Comparison of ENCODE assay signal across 8 cellular contexts in genomic region chr1:42944207-42944928, GRCh38. TPM values are rescaled to one million over a fixed set of nuclear protein-coding genes. Genes with fewer than 3 reads are reported as not detected.
DNase-seq lines count a peak whose midpoint lies in the region; ATAC-seq and TF ChIP-seq lines count a peak whose summit lies in the region.

No MANE protein-coding gene starts in this region.

- in situ Hi-C loops in GM13977 (cut with MboI; ENCODE audit: low pct_unique_long_range_greater_than_20kb, low sequenced_read_pairs, unreplicated experiment) = no loop called here

- CTCF ChIA-PET in activated CD4-positive, alpha-beta T cell treated with anti-CD3 and anti-CD28 coated beads, Interleukin-2, amount 10 ng/mL, durations not matched to agents 7 days and 5 days (lab: Charles Lee) = interaction anchor here (1.8 to 3.0 kb wide), 2 partner anchors 12 to 20 kb away, joined by 6 to 9 read pairs; no protein-coding TSS in a partner anchor
- CTCF ChIA-PET in activated CD8-positive, alpha-beta T cell treated with anti-CD3 and anti-CD28 coated beads for 36 hours (lab: Charles Lee) = interaction anchor here (0.9 to 2.2 kb wide), 4 partner anchors 19 to 129 kb away, joined by 3 to 8 read pairs (median 3); no protein-coding TSS in a partner anchor

- H3K4me1 ChIP-seq in tibial artery = peaks cover 0 to 98% (median 73%) of the 10 kb centered on the region in 4 donors

- peaks cover 0 to 11% (median 0%) of the 10 kb centered on the region in 3 donors for H3K36me3 ChIP-seq in tibial artery

- H3K4me3 ChIP-seq in tibial artery = no peak overlapping the region

- H3K4me3 Mint-ChIP-seq in activated CD4-positive, alpha-beta T cell treated with anti-CD3 and anti-CD28 coated beads, Interleukin-2, amount 10 ng/mL, durations not matched to agents 7 days and 5 days = peak overlapping the region; percentile 65
- H3K4me3 Mint-ChIP-seq in activated CD8-positive, alpha-beta T cell treated with anti-CD3 and anti-CD28 coated beads for 36 hours = no peak overlapping the region
- peak overlapping the region; percentile 71 to 81 (median 78) for H3K4me3 Mint-ChIP-seq in immature natural killer cell

- intact Hi-C loops in activated CD8-positive, alpha-beta T cell treated with anti-CD3 and anti-CD28 coated beads for 36 hours (cut with micrococcal nuclease) = no loop called here
- intact Hi-C loops in tibial artery (cut with DNase I; ENCODE audit: low total_unique reads) = no loop called here

- no peaks in the 10 kb centered on the region for H3K9me3 Mint-ChIP-seq in activated CD4-positive, alpha-beta T cell treated with anti-CD3 and anti-CD28 coated beads, Interleukin-2, amount 10 ng/mL, durations not matched to agents 7 days and 5 days
- no peaks in the 10 kb centered on the region for H3K9me3 Mint-ChIP-seq in activated CD8-positive, alpha-beta T cell treated with anti-CD3 and anti-CD28 coated beads for 36 hours
- peaks cover 0 to 1% (median 0%) of the 10 kb centered on the region in 6 donors for H3K9me3 Mint-ChIP-seq in immature natural killer cell

- no peak for TF ChIP-seq CTCF in activated CD8-positive, alpha-beta T cell treated with anti-CD3 and anti-CD28 coated beads for 36 hours (IDR thresholded peaks at IDR 0.05)
- no peak for TF ChIP-seq CTCF in tibial artery (IDR thresholded peaks at IDR 0.05)
- no peak for TF ChIP-seq CTCF in GM13977 (IDR thresholded peaks at IDR 0.05; ENCODE audit: extremely low read depth, insufficient read depth, missing control alignments)

- peak overlapping the region; percentile 84 for H3K27ac Mint-ChIP-seq in activated CD4-positive, alpha-beta T cell treated with anti-CD3 and anti-CD28 coated beads, Interleukin-2, amount 10 ng/mL, durations not matched to agents 7 days and 5 days
- H3K27ac Mint-ChIP-seq in activated CD8-positive, alpha-beta T cell treated with anti-CD3 and anti-CD28 coated beads for 36 hours = peak overlapping the region; percentile 72
- H3K27ac Mint-ChIP-seq in immature natural killer cell = peak overlapping the region; percentile 84 to 95 (median 88)

- H3K27ac ChIP-seq in tibial artery = peak overlapping the region; percentile 72 to 84

- H3K4me1 Mint-ChIP-seq in activated CD4-positive, alpha-beta T cell treated with anti-CD3 and anti-CD28 coated beads, Interleukin-2, amount 10 ng/mL, durations not matched to agents 7 days and 5 days = peaks cover 95% of the 10 kb centered on the region
- peaks cover 94% of the 10 kb centered on the region for H3K4me1 Mint-ChIP-seq in activated CD8-positive, alpha-beta T cell treated with anti-CD3 and anti-CD28 coated beads for 36 hours (ENCODE audit: low read depth)
- peaks cover 97 to 100% of the 10 kb centered on the region in 2 donors for H3K4me1 Mint-ChIP-seq in immature natural killer cell

- POLR2A ChIA-PET in activated CD4-positive, alpha-beta T cell treated with anti-CD3 and anti-CD28 coated beads, Interleukin-2, amount 10 ng/mL, durations not matched to agents 7 days and 5 days (lab: Charles Lee) = interaction anchor here (1.6 kb wide), 1 partner anchor 8 kb away, joined by 5 read pairs; no protein-coding TSS in a partner anchor
- POLR2A ChIA-PET in activated CD8-positive, alpha-beta T cell treated with anti-CD3 and anti-CD28 coated beads for 36 hours (lab: Charles Lee) = interaction anchor here (1.2 to 9.7 kb wide), 5 partner anchors 9 to 20 kb away, joined by 3 to 117 read pairs (median 7); partner anchors contain the start of gene SLC2A1

- H3K27me3 ChIP-seq in tibial artery = no peaks in the 10 kb centered on the region

- peaks cover 68% of the 10 kb centered on the region for H3K36me3 Mint-ChIP-seq in activated CD4-positive, alpha-beta T cell treated with anti-CD3 and anti-CD28 coated beads, Interleukin-2, amount 10 ng/mL, durations not matched to agents 7 days and 5 days (ENCODE audit: low read depth)
- H3K36me3 Mint-ChIP-seq in activated CD8-positive, alpha-beta T cell treated with anti-CD3 and anti-CD28 coated beads for 36 hours (ENCODE audit: low read depth) = peaks cover 79% of the 10 kb centered on the region
- peaks cover 21 to 41% (median 27%) of the 10 kb centered on the region in 3 donors for H3K36me3 Mint-ChIP-seq in immature natural killer cell

- no peaks in the 10 kb centered on the region for H3K9me3 ChIP-seq in tibial artery

- ATAC-seq in activated CD8-positive, alpha-beta T cell treated with anti-CD3 and anti-CD28 coated beads for 36 hours = no peak
- ATAC-seq in GM18517 (IDR thresholded peaks at IDR 0.05; ENCODE audit: unreplicated experiment) = no peak
- no peak for ATAC-seq in GM21786 (IDR thresholded peaks at IDR 0.05; ENCODE audit: unreplicated experiment)

- DNase-seq in activated CD4-positive, alpha-beta T cell treated with anti-CD3 and anti-CD28 coated beads, Interleukin-2, amount 10 ng/mL, durations not matched to agents 7 days and 5 days = no peak
- DNase-seq in activated CD4-positive, alpha-beta T cell treated with anti-CD3 and anti-CD28 coated beads, Interleukin-2, amount 50 U/mL, for 4 hours = no peak
- no peak for DNase-seq in activated CD8-positive, alpha-beta T cell treated with anti-CD3 and anti-CD28 coated beads for 36 hours
- no peak for DNase-seq in immature natural killer cell
- DNase-seq in tibial artery = peak; percentile 70 to 89
- DNase-seq in GM13977 (ENCODE audit: low spot score) = no peak

- no peaks in the 10 kb centered on the region for H3K27me3 Mint-ChIP-seq in activated CD4-positive, alpha-beta T cell treated with anti-CD3 and anti-CD28 coated beads, Interleukin-2, amount 10 ng/mL, durations not matched to agents 7 days and 5 days
- H3K27me3 Mint-ChIP-seq in activated CD8-positive, alpha-beta T cell treated with anti-CD3 and anti-CD28 coated beads for 36 hours = no peaks in the 10 kb centered on the region
- H3K27me3 Mint-ChIP-seq in immature natural killer cell (ENCODE audit: low read depth in 3 of 3) = peaks cover 0 to 24% (median 18%) of the 10 kb centered on the region in 3 donors

RNA-seq across cellular contexts. Expression of gene SLC2A1, which starts 14.3 kb away (rescaled TPM):
- 100 to 1,000 TPM in 1 of 2 experiments, 10 to 100 TPM in 1; 98.0 to 109 TPM for total RNA-seq in activated CD4-positive, alpha-beta T cell treated with anti-CD3 and anti-CD28 coated beads, Interleukin-2, amount 10 ng/mL, durations not matched to agents 7 days and 5 days
- 100 to 1,000 TPM; 158 to 162 TPM for total RNA-seq in activated CD8-positive, alpha-beta T cell treated with anti-CD3 and anti-CD28 coated beads for 36 hours
- 10 to 100 TPM; 39.1 to 55.0 (median 42.4) TPM for polyA plus RNA-seq in immature natural killer cell

Comparison
In these comparisons a context has a peak if more than half of its experiments do, and no peak if none do; other contexts are left out.
1. DNase-seq: peak in tibial artery (2 of 2); none in activated CD4-positive, alpha-beta T cell treated with anti-CD3 and anti-CD28 coated beads, Interleukin-2, amount 10 ng/mL, durations not matched to agents 7 days and 5 days (single experiment), activated CD4-positive, alpha-beta T cell treated with anti-CD3 and anti-CD28 coated beads, Interleukin-2, amount 50 U/mL, for 4 hours (0 of 2), activated CD8-positive, alpha-beta T cell treated with anti-CD3 and anti-CD28 coated beads for 36 hours (single experiment), immature natural killer cell (0 of 3) and GM13977 (single experiment).
2. Peak in every context shown above with its lines, with median percentiles within 50 percentile points of each other: H3K27ac Mint-ChIP-seq.